Comparison of ENCODE assay signal across 1 cellular context in genomic region chr12:118060301-118061010, GRCh38.
TF ChIP-seq lines count a peak whose summit lies in the region.

No MANE protein-coding gene starts in this region.

TF ChIP-seq in GM23338, 12 proteins besides CTCF, POLR2A, EP300 and RAD21 (continued from another document):
- TF ChIP-seq ETS1 (IDR thresholded peaks at IDR 0.05) = no peak
